Comparison of ENCODE assay signal across 9 cellular contexts in genomic region chr10:93006435-93007039, GRCh38. TPM values are rescaled to one million over a fixed set of nuclear protein-coding genes. Genes with fewer than 3 reads are reported as not detected.
DNase-seq lines count a peak whose midpoint lies in the region; ATAC-seq and TF ChIP-seq lines count a peak whose summit lies in the region.
"Had no signal": no experiment of that assay in that cellular context is flagged by ENCODE, and none has a peak within 500 bp of the region (broad histone marks: within the 10 kb centered on the region; RNA-seq: fewer than 3 reads in every experiment).

No MANE protein-coding gene starts in this region.

- no peaks in the 10 kb centered on the region for H3K4me1 Mint-ChIP-seq in activated naive CD8-positive, alpha-beta T cell treated with anti-CD3 and anti-CD28 coated beads, Interleukin-2, amount 50 U/mL, for 24 hours
- H3K4me1 Mint-ChIP-seq in immature natural killer cell, result no peaks in the 10 kb centered on the region

- no peaks in the 10 kb centered on the region for H3K27me3 Mint-ChIP-seq in activated naive CD8-positive, alpha-beta T cell treated with anti-CD3 and anti-CD28 coated beads, Interleukin-2, amount 50 U/mL, for 24 hours
- H3K27me3 Mint-ChIP-seq in immature natural killer cell (ENCODE audit: low read depth in 3 of 3), result peaks cover 0 to 2% (median 0%) of the 10 kb centered on the region in 3 donors

- no peaks in the 10 kb centered on the region for H3K9me3 Mint-ChIP-seq in activated naive CD8-positive, alpha-beta T cell treated with anti-CD3 and anti-CD28 coated beads, Interleukin-2, amount 50 U/mL, for 24 hours
- H3K9me3 Mint-ChIP-seq in immature natural killer cell, result no peaks in the 10 kb centered on the region

- peak; percentile 69 for TF ChIP-seq CTCF in LNCaP clone FGC (IDR thresholded peaks at IDR 0.05; ENCODE audit: control insufficient read depth, extremely low read depth, insufficient read depth)
- TF ChIP-seq CTCF in ascending aorta (IDR thresholded peaks at IDR 0.05), result peak; percentile 23 to 63 (median 56)

- H3K27ac Mint-ChIP-seq in activated naive CD8-positive, alpha-beta T cell treated with anti-CD3 and anti-CD28 coated beads, Interleukin-2, amount 50 U/mL, for 24 hours, result no peak overlapping the region
- H3K27ac Mint-ChIP-seq in immature natural killer cell, result no peak overlapping the region

- DNase-seq in ELF-1 (ENCODE audit: low read depth, low spot score) (peak; percentile 13), LNCaP clone FGC (ENCODE audit: low read depth) (peak; percentile 38), ascending aorta (ENCODE audit: low spot score in 2 of 2) (no peak), left colon (no peak), immature natural killer cell (no peak)
- no peak for DNase-seq in activated naive CD8-positive, alpha-beta T cell treated with anti-CD3 and anti-CD28 coated beads, Interleukin-2, amount 50 U/mL, for 24 hours
- DNase-seq in activated CD4-positive, CD25-positive, alpha-beta regulatory T cell (lab: John Stamatoyannopoulos, UW), result no peak

- H3K36me3 ChIP-seq in ascending aorta, result no peaks in the 10 kb centered on the region

- no peak overlapping the region for H3K27ac ChIP-seq in ascending aorta
- H3K27ac ChIP-seq: SK-N-MC had no signal

- H3K4me3 Mint-ChIP-seq in activated naive CD8-positive, alpha-beta T cell treated with anti-CD3 and anti-CD28 coated beads, Interleukin-2, amount 50 U/mL, for 24 hours, result no peak overlapping the region
- H3K4me3 Mint-ChIP-seq in immature natural killer cell, result no peak overlapping the region

- peaks cover 1% of the 10 kb centered on the region for H3K36me3 Mint-ChIP-seq in activated naive CD8-positive, alpha-beta T cell treated with anti-CD3 and anti-CD28 coated beads, Interleukin-2, amount 50 U/mL, for 24 hours (ENCODE audit: low read depth)
- peaks cover 0 to 7% (median 0%) of the 10 kb centered on the region in 3 donors for H3K36me3 Mint-ChIP-seq in immature natural killer cell

- H3K27me3 ChIP-seq in ascending aorta, result no peaks in the 10 kb centered on the region

- H3K4me3 ChIP-seq in LNCaP clone FGC (ENCODE audit: low read depth, low read length), result no peak overlapping the region
- H3K4me3 ChIP-seq in ascending aorta, result no peak overlapping the region
- H3K4me3 ChIP-seq: SK-N-MC had no signal

- ATAC-seq in left colon (peak; percentile 69), HG02981 (IDR thresholded peaks at IDR 0.05; ENCODE audit: unreplicated experiment) (no peak)
- no peak for ATAC-seq in activated naive CD8-positive, alpha-beta T cell treated with anti-CD3 and anti-CD28 coated beads, Interleukin-2, amount 50 U/mL, for 24 hours

- H3K9me3 ChIP-seq in ascending aorta, result no peaks in the 10 kb centered on the region

- intact Hi-C loops in ascending aorta (cut with DNase I) (loop anchor here (5.0 to 10.0 kb wide), 3 partner anchors 36 to 278 kb away; partner anchors contain the start of gene CYP26C1), left colon (cut with DNase I, micrococcal nuclease) (no loop called here)

- no peaks in the 10 kb centered on the region for H3K4me1 ChIP-seq in ascending aorta

RNA-seq across cellular contexts. Expression of gene CYP26C1, which starts 54.1 kb away (rescaled TPM):
- total RNA-seq in ascending aorta (not detected), left colon (under 1 TPM in 1 of 2 donors, not detected in 1; 0.14 TPM)
- 1 to 10 TPM in 1 of 3 donors, under 1 TPM in 1, not detected in 1; 0.12 to 1.3 TPM for polyA plus RNA-seq in immature natural killer cell

Comparison
In these comparisons a context has a peak if more than half of its experiments do, and no peak if none do; other contexts are left out.
1. DNase-seq: peak in ELF-1 (single experiment) and LNCaP clone FGC (single experiment); none in ascending aorta (0 of 2), left colon (0 of 2), activated naive CD8-positive, alpha-beta T cell treated with anti-CD3 and anti-CD28 coated beads, Interleukin-2, amount 50 U/mL, for 24 hours (single experiment), activated CD4-positive, CD25-positive, alpha-beta regulatory T cell (0 of 4) and immature natural killer cell (0 of 3).